1 cellular context compared by ENCODE assay signal in the genomic region with DNA sequence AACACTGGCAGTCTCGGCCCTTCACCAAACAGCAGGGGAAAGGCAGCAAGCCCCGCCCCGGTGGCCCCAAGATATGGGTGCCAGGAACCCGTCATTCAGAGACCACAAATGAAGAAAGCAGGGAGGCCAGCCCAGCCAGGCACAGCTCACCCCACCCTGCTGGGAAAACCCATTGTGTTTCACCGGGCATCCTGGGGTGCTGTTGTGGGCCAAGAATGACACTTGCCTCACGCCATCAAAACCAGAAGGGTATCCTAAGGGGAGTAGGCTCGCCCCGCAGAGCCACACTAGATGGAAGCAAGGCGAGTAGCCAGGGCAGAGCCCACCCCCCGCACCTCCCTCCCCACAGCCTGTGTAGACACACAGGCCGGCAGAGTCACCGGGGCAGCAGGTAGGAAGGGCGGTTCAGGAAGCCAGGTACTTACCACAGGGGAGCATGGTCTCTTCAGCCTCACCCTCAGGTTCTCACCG.
TF ChIP-seq lines count a peak whose summit lies in the region.

No MANE protein-coding gene starts in this region.

TF ChIP-seq in GM12878, 131 proteins besides CTCF, POLR2A, EP300 and RAD21 (continued from another document):
- TF ChIP-seq, protein P1, sequence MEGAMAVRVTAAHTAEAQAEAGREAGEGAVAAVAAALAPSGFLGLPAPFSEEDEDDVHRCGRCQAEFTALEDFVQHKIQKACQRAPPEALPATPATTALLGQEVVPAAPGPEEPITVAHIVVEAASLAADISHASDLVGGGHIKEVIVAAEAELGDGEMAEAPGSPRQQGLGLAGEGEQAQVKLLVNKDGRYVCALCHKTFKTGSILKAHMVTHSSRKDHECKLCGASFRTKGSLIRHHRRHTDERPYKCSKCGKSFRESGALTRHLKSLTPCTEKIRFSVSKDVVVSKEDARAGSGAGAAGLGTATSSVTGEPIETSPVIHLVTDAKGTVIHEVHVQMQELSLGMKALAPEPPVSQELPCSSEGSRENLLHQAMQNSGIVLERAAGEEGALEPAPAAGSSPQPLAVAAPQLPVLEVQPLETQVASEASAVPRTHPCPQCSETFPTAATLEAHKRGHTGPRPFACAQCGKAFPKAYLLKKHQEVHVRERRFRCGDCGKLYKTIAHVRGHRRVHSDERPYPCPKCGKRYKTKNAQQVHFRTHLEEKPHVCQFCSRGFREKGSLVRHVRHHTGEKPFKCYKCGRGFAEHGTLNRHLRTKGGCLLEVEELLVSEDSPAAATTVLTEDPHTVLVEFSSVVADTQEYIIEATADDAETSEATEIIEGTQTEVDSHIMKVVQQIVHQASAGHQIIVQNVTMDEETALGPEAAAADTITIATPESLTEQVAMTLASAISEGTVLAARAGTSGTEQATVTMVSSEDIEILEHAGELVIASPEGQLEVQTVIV (IDR thresholded peaks at IDR 0.05; ENCODE audit: borderline replicate concordance, partially characterized antibody), result no peak
- no peak; the same call in 1 of the 2 replicates for TF ChIP-seq TBL1XR1 (IDR thresholded peaks at IDR 0.05; ENCODE audit: low read depth, low read length)
- peak; percentile 67 for TF ChIP-seq IKZF1 (conservative IDR thresholded peaks at IDR 0.05)
- TF ChIP-seq, protein P2, sequence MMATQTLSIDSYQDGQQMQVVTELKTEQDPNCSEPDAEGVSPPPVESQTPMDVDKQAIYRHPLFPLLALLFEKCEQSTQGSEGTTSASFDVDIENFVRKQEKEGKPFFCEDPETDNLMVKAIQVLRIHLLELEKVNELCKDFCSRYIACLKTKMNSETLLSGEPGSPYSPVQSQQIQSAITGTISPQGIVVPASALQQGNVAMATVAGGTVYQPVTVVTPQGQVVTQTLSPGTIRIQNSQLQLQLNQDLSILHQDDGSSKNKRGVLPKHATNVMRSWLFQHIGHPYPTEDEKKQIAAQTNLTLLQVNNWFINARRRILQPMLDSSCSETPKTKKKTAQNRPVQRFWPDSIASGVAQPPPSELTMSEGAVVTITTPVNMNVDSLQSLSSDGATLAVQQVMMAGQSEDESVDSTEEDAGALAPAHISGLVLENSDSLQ (IDR thresholded peaks at IDR 0.05), result peak; percentile 36; the same call in 1 of the 2 replicates
- TF ChIP-seq, protein P3, sequence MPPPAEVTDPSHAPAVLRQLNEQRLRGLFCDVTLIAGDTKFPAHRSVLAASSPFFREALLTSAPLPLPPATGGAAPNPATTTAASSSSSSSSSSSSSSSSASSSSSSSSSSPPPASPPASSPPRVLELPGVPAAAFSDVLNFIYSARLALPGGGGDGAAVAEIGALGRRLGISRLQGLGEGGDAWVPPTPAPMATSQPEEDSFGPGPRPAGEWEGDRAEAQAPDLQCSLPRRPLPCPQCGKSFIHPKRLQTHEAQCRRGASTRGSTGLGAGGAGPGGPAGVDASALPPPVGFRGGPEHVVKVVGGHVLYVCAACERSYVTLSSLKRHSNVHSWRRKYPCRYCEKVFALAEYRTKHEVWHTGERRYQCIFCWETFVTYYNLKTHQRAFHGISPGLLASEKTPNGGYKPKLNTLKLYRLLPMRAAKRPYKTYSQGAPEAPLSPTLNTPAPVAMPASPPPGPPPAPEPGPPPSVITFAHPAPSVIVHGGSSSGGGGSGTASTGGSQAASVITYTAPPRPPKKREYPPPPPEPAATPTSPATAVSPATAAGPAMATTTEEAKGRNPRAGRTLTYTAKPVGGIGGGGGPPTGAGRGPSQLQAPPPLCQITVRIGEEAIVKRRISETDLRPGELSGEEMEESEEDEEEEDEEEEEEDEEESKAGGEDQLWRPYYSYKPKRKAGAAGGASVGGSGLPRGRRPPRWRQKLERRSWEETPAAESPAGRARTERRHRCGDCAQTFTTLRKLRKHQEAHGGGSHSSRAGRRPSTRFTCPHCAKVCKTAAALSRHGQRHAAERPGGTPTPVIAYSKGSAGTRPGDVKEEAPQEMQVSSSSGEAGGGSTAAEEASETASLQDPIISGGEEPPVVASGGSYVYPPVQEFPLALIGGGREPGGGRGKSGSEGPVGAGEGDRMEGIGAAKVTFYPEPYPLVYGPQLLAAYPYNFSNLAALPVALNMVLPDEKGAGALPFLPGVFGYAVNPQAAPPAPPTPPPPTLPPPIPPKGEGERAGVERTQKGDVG (CRISPR knock-in tag; IDR thresholded peaks at IDR 0.05), result no peak
- peak; percentile 17 to 53; a peak in 2 of 4 replicates for TF ChIP-seq IKZF2 (IDR thresholded peaks at IDR 0.05)
- TF ChIP-seq LARP7 (IDR thresholded peaks at IDR 0.05), result 0 out of 2 replicates have a peak, but pooled peaks have one; percentile 43
- TF ChIP-seq TCF12 (IDR thresholded peaks at IDR 0.05; ENCODE audit: low read depth, low read length), result 0 out of 2 replicates have a peak, but pooled peaks have one; percentile 7
- TF ChIP-seq BHLHE40 (IDR thresholded peaks at IDR 0.05; ENCODE audit: borderline replicate concordance in 1 of 2, low read depth in 2 of 2, low read length in 1 of 2), result peak in 1 of 2 experiments; percentile 17; a peak in 1 of 4 replicates
- TF ChIP-seq RUNX3 (IDR thresholded peaks at IDR 0.05; ENCODE audit: low read length), result peak; percentile 69
- TF ChIP-seq MYB (IDR thresholded peaks at IDR 0.05; ENCODE audit: borderline replicate concordance, low read depth, low read length), result no peak
- TF ChIP-seq ZSCAN29 (IDR thresholded peaks at IDR 0.05), result peak; percentile 86
- TF ChIP-seq SPI1 (IDR thresholded peaks at IDR 0.05; ENCODE audit: borderline replicate concordance, insufficient read depth, low read depth, low read length), result no peak
- no peak for TF ChIP-seq RAD51 (IDR thresholded peaks at IDR 0.05)
- no peak for TF ChIP-seq ZNF217 (IDR thresholded peaks at IDR 0.05)
- TF ChIP-seq DPF2 (IDR thresholded peaks at IDR 0.05), result peak; percentile 55; the same call in 1 of the 2 replicates
- 0 out of 2 replicates have a peak, but pooled peaks have one; percentile 29 for TF ChIP-seq RB1 (IDR thresholded peaks at IDR 0.05; ENCODE audit: borderline replicate concordance)
- TF ChIP-seq, protein P4, sequence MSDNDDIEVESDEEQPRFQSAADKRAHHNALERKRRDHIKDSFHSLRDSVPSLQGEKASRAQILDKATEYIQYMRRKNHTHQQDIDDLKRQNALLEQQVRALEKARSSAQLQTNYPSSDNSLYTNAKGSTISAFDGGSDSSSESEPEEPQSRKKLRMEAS (IDR thresholded peaks at IDR 0.05; ENCODE audit: low read depth, low read length), result no peak
- TF ChIP-seq JUND (IDR thresholded peaks at IDR 0.05; ENCODE audit: low read depth, low read length), result no peak
- TF ChIP-seq NR2F1 (conservative IDR thresholded peaks at IDR 0.05), result peak; percentile 28; the same call in 1 of the 2 replicates
- peak; percentile 32 for TF ChIP-seq RELA (IDR thresholded peaks at IDR 0.05; ENCODE audit: borderline replicate concordance, partially characterized antibody)
- TF ChIP-seq EGR1 (IDR thresholded peaks at IDR 0.05; ENCODE audit: borderline replicate concordance in 1 of 2, low read depth in 2 of 2, low read length in 2 of 2), result no peak
